ENCODE assay signal across 8 cellular contexts in the genomic region with DNA sequence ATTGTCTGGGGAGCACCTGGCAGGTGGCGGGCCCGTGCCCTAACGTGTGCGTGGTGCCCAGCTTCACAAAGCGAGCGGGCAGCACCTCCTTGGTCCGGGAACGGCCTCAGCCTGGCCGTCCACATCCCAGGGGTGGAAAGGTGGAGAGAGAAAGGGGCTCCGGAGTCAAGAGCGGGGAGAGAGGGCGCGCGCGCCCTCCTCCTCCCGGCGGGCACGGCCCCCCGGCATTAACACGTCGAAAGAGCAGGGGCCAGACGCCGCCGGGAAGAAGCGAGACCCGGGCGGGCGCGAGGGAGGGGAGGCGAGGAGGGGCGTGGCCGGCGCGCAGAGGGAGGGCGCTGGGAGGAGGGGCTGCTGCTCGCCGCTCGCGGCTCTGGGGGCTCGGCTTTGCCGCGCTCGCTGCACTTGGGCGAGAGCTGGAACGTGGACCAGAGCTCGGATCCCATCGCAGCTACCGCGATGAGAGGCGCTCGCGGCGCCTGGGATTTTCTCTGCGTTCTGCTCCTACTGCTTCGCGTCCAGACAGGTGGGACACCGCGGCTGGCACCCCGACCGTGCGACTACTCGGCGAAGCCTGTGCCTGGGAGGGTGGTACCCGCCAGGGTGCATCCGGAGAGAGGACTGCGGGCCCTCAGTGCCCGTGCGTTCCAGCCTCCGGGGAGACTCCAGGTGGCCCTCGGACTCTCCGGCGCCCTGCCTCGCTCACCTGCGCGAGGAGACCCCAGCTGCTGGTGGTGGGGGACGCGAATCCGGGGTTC. TPM values are rescaled to one million over a fixed set of nuclear protein-coding genes. Genes with fewer than 3 reads are reported as not detected.
DNase-seq lines count a peak whose midpoint lies in the region; ATAC-seq and TF ChIP-seq lines count a peak whose summit lies in the region.

A gene (plus strand): TSS at position 402 of the 758 bp plus-strand sequence. CDS start 58 bp downstream, at position 460.

- no peaks in the 10 kb centered on the region for H3K9me3 ChIP-seq in left lung

- peak; percentile 68 for DNase-seq in DMS79 (lab: John Stamatoyannopoulos, UW)
- peak; percentile 26 for DNase-seq in KG1 (lab: John Stamatoyannopoulos, UW)
- DNase-seq in T-helper 9 cell: peak; percentile 14
- peak; percentile 23 for DNase-seq in choroid plexus epithelial cell (ENCODE audit: low read depth)
- DNase-seq in left lung: peak; percentile 37 to 83
- peak; percentile 4 to 6 for DNase-seq in stimulated activated CD4-positive, alpha-beta T cell treated with anti-CD3 and anti-CD28 coated beads, Interleukin-4, amount 100 ng/mL, for 4 hours
- no peak for DNase-seq in HuH-7.5 (ENCODE audit: low spot score)

- H3K27ac ChIP-seq in left lung: peak within 1 kb of the TSS; percentile 1 to 33

- TF ChIP-seq CTCF in choroid plexus epithelial cell (conservative IDR thresholded peaks at IDR 0.05; ENCODE audit: low read depth, low read length) (no peak), left lung (IDR thresholded peaks at IDR 0.05) (no peak)

- peaks cover 6 to 34% of the 10 kb centered on the region in 2 donors for H3K4me1 ChIP-seq in left lung

- peaks cover 23 to 43% of the 10 kb centered on the region in 2 donors for H3K27me3 ChIP-seq in left lung

- H3K36me3 ChIP-seq in left lung: no peaks in the 10 kb centered on the region

- ATAC-seq in left lung (peak; percentile 79), HG02840 (IDR thresholded peaks at IDR 0.05; ENCODE audit: low FRiP score, unreplicated experiment) (no peak)

- peak within 1 kb of the TSS; percentile 58 for H3K4me3 ChIP-seq in choroid plexus epithelial cell (ENCODE audit: low read depth, low read length)
- peak within 1 kb of the TSS; percentile 38 to 52 for H3K4me3 ChIP-seq in left lung

- intact Hi-C loops in left lung (cut with DNase I): no loop called here

RNA-seq across cellular contexts. Expression of the gene that starts here (rescaled TPM):
- 10 to 100 TPM in 1 of 2 donors, 1 to 10 TPM in 1; 9.6 to 10.9 TPM for total RNA-seq in left lung
